ENCODE assay signal across 18 cellular contexts in the genomic region with DNA sequence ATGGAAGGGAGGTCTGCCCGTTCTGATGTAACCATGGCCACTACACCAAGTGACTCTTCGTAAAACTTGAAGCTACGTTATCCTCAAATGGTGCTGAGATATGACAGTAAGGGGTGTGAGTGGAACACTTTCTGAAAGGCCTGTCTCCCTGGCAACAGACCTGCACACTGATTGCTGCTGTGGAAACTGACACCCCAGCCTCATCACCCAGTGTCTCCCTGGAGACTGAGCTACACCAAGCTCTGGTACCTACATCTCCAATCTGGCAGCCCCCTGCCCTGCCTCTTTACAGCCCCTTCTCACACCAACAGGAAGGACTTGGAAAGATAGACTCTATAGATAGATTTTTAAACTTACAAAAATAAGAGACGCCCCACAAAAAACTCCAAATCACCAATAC. TPM values are rescaled to one million over a fixed set of nuclear protein-coding genes. Genes with fewer than 3 reads are reported as not detected.
"Had no signal": no experiment of that assay in that cellular context is flagged by ENCODE, and none has a peak within 500 bp of the region (broad histone marks: within the 10 kb centered on the region; RNA-seq: fewer than 3 reads in every experiment).

No MANE protein-coding gene starts in this region.

- FAIRE-seq: frontal cortex, small intestine had no signal

- H3K27me3 ChIP-seq: heart left ventricle, ovary, tibial nerve had no signal

- H3K9me3 Mint-ChIP-seq: activated CD4-positive, alpha-beta T cell treated with anti-CD3 and anti-CD28 coated beads, Interleukin-2, amount 10 ng/mL, durations not matched to agents 24 days and 14 days; memory B cell; natural killer cell treated with Interleukin-12 subunit alpha and Interleukin-12 subunit beta and Interleukin-15 and Interleukin-18, amount 100 ng/mL, for 72 hours; T-helper 1 cell treated with Interleukin-12 subunit alpha and Interleukin-12 subunit beta and Interleukin-4 antibody, amounts not matched to agents 30 μg/mL and 1 μg/mL, for 36 hours; WTC11 had no signal

- H3K9me3 ChIP-seq: heart left ventricle, ovary, tibial nerve had no signal

- H3K27me3 Mint-ChIP-seq: activated CD4-positive, alpha-beta T cell treated with anti-CD3 and anti-CD28 coated beads, Interleukin-2, amount 10 ng/mL, durations not matched to agents 24 days and 14 days; memory B cell; natural killer cell treated with Interleukin-12 subunit alpha and Interleukin-12 subunit beta and Interleukin-15 and Interleukin-18, amount 100 ng/mL, for 72 hours had no signal

- DNase-seq: activated CD4-positive, alpha-beta T cell treated with anti-CD3 and anti-CD28 coated beads, Interleukin-2, amount 10 ng/mL, durations not matched to agents 24 days and 14 days; activated naive CD4-positive, alpha-beta T cell; activated T-cell treated with anti-CD3 and anti-CD28 coated beads, Interleukin-2, amount 50 U/mL, for 1 hour; central memory CD4-positive, alpha-beta T cell; cortex of kidney; effector memory CD4-positive, alpha-beta T cell; retina had no signal

- H3K27ac Mint-ChIP-seq: activated CD4-positive, alpha-beta T cell treated with anti-CD3 and anti-CD28 coated beads, Interleukin-2, amount 10 ng/mL, durations not matched to agents 24 days and 14 days; memory B cell; natural killer cell treated with Interleukin-12 subunit alpha and Interleukin-12 subunit beta and Interleukin-15 and Interleukin-18, amount 100 ng/mL, for 72 hours; T-helper 1 cell treated with Interleukin-12 subunit alpha and Interleukin-12 subunit beta and Interleukin-4 antibody, amounts not matched to agents 30 μg/mL and 1 μg/mL, for 36 hours had no signal

- H3K4me3 Mint-ChIP-seq: activated CD4-positive, alpha-beta T cell treated with anti-CD3 and anti-CD28 coated beads, Interleukin-2, amount 10 ng/mL, durations not matched to agents 24 days and 14 days; memory B cell; natural killer cell treated with Interleukin-12 subunit alpha and Interleukin-12 subunit beta and Interleukin-15 and Interleukin-18, amount 100 ng/mL, for 72 hours; T-helper 1 cell treated with Interleukin-12 subunit alpha and Interleukin-12 subunit beta and Interleukin-4 antibody, amounts not matched to agents 30 μg/mL and 1 μg/mL, for 36 hours; WTC11 had no signal

- ATAC-seq: natural killer cell treated with Interleukin-12 subunit alpha and Interleukin-12 subunit beta and Interleukin-15 and Interleukin-18, amount 100 ng/mL, for 72 hours; SK-N-SH treated with all-trans-retinoic acid at 6 μM for 48 hours; WTC11 had no signal

- H3K36me3 ChIP-seq: ovary had no signal

- H3K4me3 ChIP-seq: heart left ventricle, ovary, tibial nerve had no signal

- H3K27ac ChIP-seq: ovary had no signal

RNA-seq across cellular contexts. Expression of a gene that starts 13.2 kb away (rescaled TPM):
- total RNA-seq: activated CD4-positive, alpha-beta T cell treated with anti-CD3 and anti-CD28 coated beads, Interleukin-2, amount 10 ng/mL, durations not matched to agents 24 days and 14 days; fibroblast of lung; natural killer cell treated with Interleukin-12 subunit alpha and Interleukin-12 subunit beta and Interleukin-15 and Interleukin-18, amount 100 ng/mL, for 72 hours had no signal

RNA-seq across cellular contexts. Expression of a gene that starts 37.7 kb away (rescaled TPM):
- total RNA-seq: fibroblast of lung had no signal
- polyA plus RNA-seq: fibroblast of lung had no signal
